Comparison of ENCODE assay signal across 11 cellular contexts in genomic region chr15:48395532-48396011, GRCh38.
DNase-seq lines count a peak whose midpoint lies in the region; ATAC-seq and TF ChIP-seq lines count a peak whose summit lies in the region.
"Had no signal": no experiment of that assay in that cellular context is flagged by ENCODE, and none has a peak within 500 bp of the region (broad histone marks: within the 10 kb centered on the region; RNA-seq: fewer than 3 reads in every experiment).

No MANE protein-coding gene starts in this region.

- H3K27ac ChIP-seq in A673 (ENCODE audit: low read depth, low read length, poor library complexity, severe bottlenecking) (no peak overlapping the region), RWPE1 (peak overlapping the region; percentile 79), osteoblast (ENCODE audit: low read depth, low read length) (peak overlapping the region; percentile 52)

- H3K79me2 ChIP-seq in osteoblast (ENCODE audit: insufficient read depth, low read length): no peaks in the 10 kb centered on the region

- POLR2A ChIA-PET in A673 (lab: Charles Lee; ENCODE audit: low non-redundant PET): no interaction called here
- POLR2A ChIA-PET in RWPE1 (lab: Yijun Ruan, JAX; ENCODE audit: low non-redundant PET): no interaction called here

- peak; percentile 53 for DNase-seq in A673 (ENCODE audit: low spot score)
- peak; percentile 40 for DNase-seq in RWPE1 (ENCODE audit: low spot score)
- DNase-seq in fibroblast of the aortic adventitia (ENCODE audit: low read depth): peak; percentile 92
- peak; percentile 82 for DNase-seq in osteoblast (ENCODE audit: insufficient read length, low spot score, missing footprints)
- DNase-seq in DMS79 (lab: John Stamatoyannopoulos, UW): no peak
- no peak for DNase-seq in glutamatergic neuron
- no peak for DNase-seq in stimulated activated naive CD8-positive, alpha-beta T cell treated with anti-CD3 and anti-CD28 coated beads, Interleukin-15, amount 100 ng/mL, for 72 hours
- DNase-seq: activated CD4-positive, alpha-beta T cell treated with anti-CD3 and anti-CD28 coated beads for 36 hours; activated naive CD4-positive, alpha-beta T cell treated with anti-CD3 and anti-CD28 coated beads for 36 hours; NCI-H2029 had no signal

- CTCF ChIA-PET in A673 (lab: Charles Lee) (no interaction called here), RWPE1 (lab: Yijun Ruan, JAX) (interaction anchor here (0.7 kb wide), 1 partner anchor 37 kb away, joined by 3 read pairs; no protein-coding TSS in a partner anchor)

- intact Hi-C loops in A673 (cut with micrococcal nuclease; ENCODE audit: unreplicated experiment): no loop called here

- H3K4me3 ChIP-seq in A673 (ENCODE audit: low read depth, low read length, poor library complexity, severe bottlenecking) (no peak overlapping the region), fibroblast of the aortic adventitia (ENCODE audit: low read depth, low read length) (no peak overlapping the region), osteoblast (ENCODE audit: insufficient read depth, low read length) (no peak overlapping the region)

- ATAC-seq in GM21825 (IDR thresholded peaks at IDR 0.05; ENCODE audit: unreplicated experiment): no peak
- no peak for ATAC-seq in stimulated activated naive CD8-positive, alpha-beta T cell treated with anti-CD3 and anti-CD28 coated beads, Interleukin-15, amount 100 ng/mL, for 72 hours
- ATAC-seq: activated CD4-positive, alpha-beta T cell treated with anti-CD3 and anti-CD28 coated beads for 36 hours had no signal

- no peaks in the 10 kb centered on the region for H3K36me3 ChIP-seq in A673 (ENCODE audit: insufficient read depth, low read length, poor library complexity, severe bottlenecking)
- H3K36me3 ChIP-seq in osteoblast (ENCODE audit: insufficient read depth, low read length): no peaks in the 10 kb centered on the region

- H3K9me3 ChIP-seq in A673 (ENCODE audit: low read depth, low read length, poor library complexity, severe bottlenecking) (no peaks in the 10 kb centered on the region), osteoblast (ENCODE audit: low read depth, low read length) (no peaks in the 10 kb centered on the region)

- no TSS peak for BruUV-seq in A673 (replicated peaks; lab: Mats Ljungman, UMichigan)

- H3K4me2 ChIP-seq in osteoblast (ENCODE audit: insufficient read depth, low read length): peak overlapping the region; percentile 4

- H3K4me1 ChIP-seq in A673 (ENCODE audit: insufficient read depth, low read length, poor library complexity, severe bottlenecking) (peaks cover 15% of the 10 kb centered on the region), osteoblast (ENCODE audit: insufficient read depth, low read length) (peaks cover 39% of the 10 kb centered on the region)

- H3K4me3 Mint-ChIP-seq in glutamatergic neuron (ENCODE audit: unreplicated experiment): no peak overlapping the region
- H3K4me3 Mint-ChIP-seq in stimulated activated naive CD8-positive, alpha-beta T cell treated with anti-CD3 and anti-CD28 coated beads, Interleukin-15, amount 100 ng/mL, for 72 hours: no peak overlapping the region
- H3K4me3 Mint-ChIP-seq: activated CD4-positive, alpha-beta T cell treated with anti-CD3 and anti-CD28 coated beads for 36 hours; activated naive CD4-positive, alpha-beta T cell treated with anti-CD3 and anti-CD28 coated beads for 36 hours had no signal

- H3K27ac Mint-ChIP-seq in glutamatergic neuron (ENCODE audit: unreplicated experiment): no peak overlapping the region
- no peak overlapping the region for H3K27ac Mint-ChIP-seq in stimulated activated naive CD8-positive, alpha-beta T cell treated with anti-CD3 and anti-CD28 coated beads, Interleukin-15, amount 100 ng/mL, for 72 hours
- H3K27ac Mint-ChIP-seq: activated CD4-positive, alpha-beta T cell treated with anti-CD3 and anti-CD28 coated beads for 36 hours; activated naive CD4-positive, alpha-beta T cell treated with anti-CD3 and anti-CD28 coated beads for 36 hours had no signal

- no peaks in the 10 kb centered on the region for H3K9me3 Mint-ChIP-seq in glutamatergic neuron (ENCODE audit: unreplicated experiment)
- no peaks in the 10 kb centered on the region for H3K9me3 Mint-ChIP-seq in stimulated activated naive CD8-positive, alpha-beta T cell treated with anti-CD3 and anti-CD28 coated beads, Interleukin-15, amount 100 ng/mL, for 72 hours
- H3K9me3 Mint-ChIP-seq: activated naive CD4-positive, alpha-beta T cell treated with anti-CD3 and anti-CD28 coated beads for 36 hours had no signal

- H4K20me1 ChIP-seq in osteoblast (ENCODE audit: insufficient read depth, low read length): no peaks in the 10 kb centered on the region

- TF ChIP-seq CTCF in A673 (conservative IDR thresholded peaks at IDR 0.05; ENCODE audit: low read depth, low read length) (no peak), RWPE1 (conservative IDR thresholded peaks at IDR 0.05; ENCODE audit: low read depth) (no peak), fibroblast of the aortic adventitia (IDR thresholded peaks at IDR 0.05; ENCODE audit: insufficient read depth, low read length) (no peak), osteoblast (IDR thresholded peaks at IDR 0.05; ENCODE audit: extremely low read depth, low read depth, low read length) (no peak), glutamatergic neuron (IDR thresholded peaks at IDR 0.05; ENCODE audit: partially characterized antibody, unreplicated experiment) (no peak)

- H3K27me3 ChIP-seq in A673 (replicated peaks; ENCODE audit: insufficient read depth, low read depth, low read length, poor library complexity): no peaks in the 10 kb centered on the region
- H3K27me3 ChIP-seq in osteoblast (ENCODE audit: insufficient read depth, low read length): no peaks in the 10 kb centered on the region

- H3K4me1 Mint-ChIP-seq in glutamatergic neuron (ENCODE audit: low read depth, unreplicated experiment): peaks cover 13% of the 10 kb centered on the region
- H3K4me1 Mint-ChIP-seq in stimulated activated naive CD8-positive, alpha-beta T cell treated with anti-CD3 and anti-CD28 coated beads, Interleukin-15, amount 100 ng/mL, for 72 hours: no peaks in the 10 kb centered on the region
- H3K4me1 Mint-ChIP-seq: activated CD4-positive, alpha-beta T cell treated with anti-CD3 and anti-CD28 coated beads for 36 hours had no signal

- no peak overlapping the region for H2AFZ ChIP-seq in osteoblast (ENCODE audit: low read length)

- H3K27me3 Mint-ChIP-seq in glutamatergic neuron (ENCODE audit: unreplicated experiment): no peaks in the 10 kb centered on the region
- H3K27me3 Mint-ChIP-seq in stimulated activated naive CD8-positive, alpha-beta T cell treated with anti-CD3 and anti-CD28 coated beads, Interleukin-15, amount 100 ng/mL, for 72 hours: no peaks in the 10 kb centered on the region
- H3K27me3 Mint-ChIP-seq: activated CD4-positive, alpha-beta T cell treated with anti-CD3 and anti-CD28 coated beads for 36 hours had no signal

- no peaks in the 10 kb centered on the region for H3K36me3 Mint-ChIP-seq in glutamatergic neuron (ENCODE audit: unreplicated experiment)

Comparison
In these comparisons a context has a peak if more than half of its experiments do, and no peak if none do; other contexts are left out.
1. DNase-seq: peak in A673 (single experiment), RWPE1 (single experiment), fibroblast of the aortic adventitia (single experiment) and osteoblast (single experiment); none in DMS79 (single experiment), glutamatergic neuron (single experiment) and stimulated activated naive CD8-positive, alpha-beta T cell treated with anti-CD3 and anti-CD28 coated beads, Interleukin-15, amount 100 ng/mL, for 72 hours (0 of 2).